In the genomic region with DNA sequence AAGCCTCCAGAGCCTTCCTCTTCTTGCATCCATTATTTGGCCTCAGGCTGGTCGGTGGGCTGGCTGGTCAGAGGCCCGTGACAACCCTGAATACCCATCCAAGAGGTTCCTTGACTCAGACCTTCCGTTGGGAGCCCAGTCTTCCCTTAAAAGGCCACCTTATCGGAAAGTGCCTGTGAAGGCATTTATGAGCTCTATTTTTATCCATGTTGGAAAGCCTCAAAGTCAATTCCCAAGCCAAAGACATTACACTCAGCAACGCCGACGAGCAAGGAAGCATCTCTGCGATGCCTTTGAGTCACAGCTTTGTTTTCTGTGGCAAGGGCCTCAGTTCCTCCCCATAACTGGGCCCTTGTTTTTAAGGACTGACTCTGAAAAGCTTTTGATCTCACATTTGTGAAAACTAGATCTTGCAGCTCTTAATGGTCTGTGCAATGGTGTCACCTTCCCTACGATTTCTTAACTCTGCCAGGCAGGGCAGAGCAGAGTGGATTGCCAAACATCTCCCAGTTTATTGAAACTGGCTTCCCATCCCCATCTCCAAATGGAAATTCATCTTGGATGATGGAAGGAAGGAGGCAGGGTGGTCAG, we compare ENCODE assay signal across 13 cellular contexts. TPM values are rescaled to one million over a fixed set of nuclear protein-coding genes. Genes with fewer than 3 reads are reported as not detected.
DNase-seq lines count a peak whose midpoint lies in the region; ATAC-seq and TF ChIP-seq lines count a peak whose summit lies in the region.
"Had no signal": no experiment of that assay in that cellular context is flagged by ENCODE, and none has a peak within 500 bp of the region (broad histone marks: within the 10 kb centered on the region; RNA-seq: fewer than 3 reads in every experiment).

No MANE protein-coding gene starts in this region.

- intact Hi-C loops in Right ventricle myocardium superior (cut with DNase I) (no loop called here), aorta (cut with DNase I) (loop anchor here (5.0 to 10.0 kb wide), 2 partner anchors 49 to 304 kb away; a partner anchor contains a TSS)

- ATAC-seq in Right ventricle myocardium superior (ENCODE audit: poor library complexity) (peak; percentile 82), aorta (ENCODE audit: low FRiP score) (peak; percentile 84)
- ATAC-seq: A549, pancreas had no signal

- H3K4me3 Mint-ChIP-seq in activated naive CD4-positive, alpha-beta T cell treated with anti-CD3 and anti-CD28 coated beads, Interleukin-2, amount 50 U/mL, for 24 hours, result peak overlapping the region; percentile 26
- no peak overlapping the region for H3K4me3 Mint-ChIP-seq in activated naive CD4-positive, alpha-beta T cell treated with anti-CD3 and anti-CD28 coated beads, Interleukin-2, amount 10 ng/mL, durations not matched to agents 7 days and 5 days
- H3K4me3 Mint-ChIP-seq in neural crest cell, result peak overlapping the region; percentile 31
- H3K4me3 Mint-ChIP-seq in T-helper 2 cell treated with Interferon-gamma antibody and Interleukin-4, amounts not matched to agents 5 μg/mL and 100 μg/mL, for 36 hours, result no peak overlapping the region

- H3K4me1 Mint-ChIP-seq in activated naive CD4-positive, alpha-beta T cell treated with anti-CD3 and anti-CD28 coated beads, Interleukin-2, amount 50 U/mL, for 24 hours, result peaks cover 64% of the 10 kb centered on the region
- H3K4me1 Mint-ChIP-seq in activated naive CD4-positive, alpha-beta T cell treated with anti-CD3 and anti-CD28 coated beads, Interleukin-2, amount 10 ng/mL, durations not matched to agents 7 days and 5 days, result peaks cover 53% of the 10 kb centered on the region
- H3K4me1 Mint-ChIP-seq in neural crest cell, result peaks cover 13% of the 10 kb centered on the region
- H3K4me1 Mint-ChIP-seq in T-helper 2 cell treated with Interferon-gamma antibody and Interleukin-4, amounts not matched to agents 5 μg/mL and 100 μg/mL, for 36 hours (ENCODE audit: low read depth), result peaks cover 32% of the 10 kb centered on the region

- no peak for TF ChIP-seq CTCF in neural crest cell (conservative IDR thresholded peaks at IDR 0.05)

- H3K9me3 Mint-ChIP-seq in activated naive CD4-positive, alpha-beta T cell treated with anti-CD3 and anti-CD28 coated beads, Interleukin-2, amount 50 U/mL, for 24 hours, result no peaks in the 10 kb centered on the region
- no peaks in the 10 kb centered on the region for H3K9me3 Mint-ChIP-seq in activated naive CD4-positive, alpha-beta T cell treated with anti-CD3 and anti-CD28 coated beads, Interleukin-2, amount 10 ng/mL, durations not matched to agents 7 days and 5 days
- H3K9me3 Mint-ChIP-seq in neural crest cell, result no peaks in the 10 kb centered on the region
- peaks cover 5% of the 10 kb centered on the region for H3K9me3 Mint-ChIP-seq in T-helper 2 cell treated with Interferon-gamma antibody and Interleukin-4, amounts not matched to agents 5 μg/mL and 100 μg/mL, for 36 hours

- DNase-seq in activated naive CD4-positive, alpha-beta T cell treated with anti-CD3 and anti-CD28 coated beads, Interleukin-2, amount 10 ng/mL, durations not matched to agents 7 days and 5 days, result no peak
- no peak for DNase-seq in Right ventricle myocardium superior
- no peak for DNase-seq in neural crest cell (ENCODE audit: low read depth, low spot score)
- DNase-seq in aorta, result peak; percentile 86
- DNase-seq in HPDE6-E6E7 (ENCODE audit: extremely low spot score), result no peak
- DNase-seq in DMS53 (lab: John Stamatoyannopoulos, UW), result no peak
- no peak for DNase-seq in T-helper 2 cell treated with Interferon-gamma antibody and Interleukin-4, amounts not matched to agents 5 μg/mL and 100 μg/mL, for 36 hours (ENCODE audit: low spot score)
- DNase-seq: activated CD4-positive, alpha-beta T cell treated with anti-CD3 and anti-CD28 coated beads, Interleukin-2, amount 50 U/mL, for 48 hours; GF-D8; pancreas; SHP77 had no signal

- H3K27ac Mint-ChIP-seq in activated naive CD4-positive, alpha-beta T cell treated with anti-CD3 and anti-CD28 coated beads, Interleukin-2, amount 50 U/mL, for 24 hours, result peak overlapping the region; percentile 38
- H3K27ac Mint-ChIP-seq in activated naive CD4-positive, alpha-beta T cell treated with anti-CD3 and anti-CD28 coated beads, Interleukin-2, amount 10 ng/mL, durations not matched to agents 7 days and 5 days, result no peak overlapping the region
- H3K27ac Mint-ChIP-seq in neural crest cell (ENCODE audit: unreplicated experiment), result no peak overlapping the region
- no peak overlapping the region for H3K27ac Mint-ChIP-seq in T-helper 2 cell treated with Interferon-gamma antibody and Interleukin-4, amounts not matched to agents 5 μg/mL and 100 μg/mL, for 36 hours

- H3K9me3 ChIP-seq in aorta (ENCODE audit: control insufficient read depth, low read length), result no peaks in the 10 kb centered on the region
- H3K9me3 ChIP-seq: A549, pancreas had no signal

- no peaks in the 10 kb centered on the region for H3K27me3 ChIP-seq in aorta (ENCODE audit: control insufficient read depth in 1 of 2, insufficient read depth in 2 of 2, low read length in 1 of 2)
- H3K27me3 ChIP-seq: pancreas had no signal

- H3K36me3 ChIP-seq in aorta (ENCODE audit: control insufficient read depth in 1 of 2, insufficient read depth in 2 of 2, low read length in 1 of 2), result no peaks in the 10 kb centered on the region
- H3K36me3 ChIP-seq: pancreas had no signal

- 2 to 5% methylated on average over 9 of the region's 9 CpGs for WGBS in aorta, 2 donors

- no peak overlapping the region for H3K4me3 ChIP-seq in aorta (ENCODE audit: low read length in 2 of 2)
- H3K4me3 ChIP-seq: A549, pancreas had no signal

- H3K36me3 Mint-ChIP-seq in activated naive CD4-positive, alpha-beta T cell treated with anti-CD3 and anti-CD28 coated beads, Interleukin-2, amount 50 U/mL, for 24 hours, result no peaks in the 10 kb centered on the region
- H3K36me3 Mint-ChIP-seq in activated naive CD4-positive, alpha-beta T cell treated with anti-CD3 and anti-CD28 coated beads, Interleukin-2, amount 10 ng/mL, durations not matched to agents 7 days and 5 days, result peaks cover 10% of the 10 kb centered on the region
- no peaks in the 10 kb centered on the region for H3K36me3 Mint-ChIP-seq in neural crest cell (ENCODE audit: low read depth)
- peaks cover 3% of the 10 kb centered on the region for H3K36me3 Mint-ChIP-seq in T-helper 2 cell treated with Interferon-gamma antibody and Interleukin-4, amounts not matched to agents 5 μg/mL and 100 μg/mL, for 36 hours (ENCODE audit: low read depth)

- CTCF ChIA-PET in activated naive CD4-positive, alpha-beta T cell treated with anti-CD3 and anti-CD28 coated beads, Interleukin-2, amount 10 ng/mL, durations not matched to agents 7 days and 5 days (lab: Charles Lee), result interaction anchor here (0.5 to 1.4 kb wide), 6 partner anchors 115 to 745 kb away, joined by 3 to 9 read pairs (median 3); a partner anchor contains a TSS

- H3K4me1 ChIP-seq in aorta (ENCODE audit: control insufficient read depth in 1 of 2, insufficient read depth in 2 of 2, low read length in 2 of 2), result peaks cover 0 to 3% of the 10 kb centered on the region in 2 donors
- H3K4me1 ChIP-seq: pancreas had no signal

- no peaks in the 10 kb centered on the region for H3K27me3 Mint-ChIP-seq in activated naive CD4-positive, alpha-beta T cell treated with anti-CD3 and anti-CD28 coated beads, Interleukin-2, amount 50 U/mL, for 24 hours
- H3K27me3 Mint-ChIP-seq in activated naive CD4-positive, alpha-beta T cell treated with anti-CD3 and anti-CD28 coated beads, Interleukin-2, amount 10 ng/mL, durations not matched to agents 7 days and 5 days, result peaks cover 5% of the 10 kb centered on the region
- peaks cover 15% of the 10 kb centered on the region for H3K27me3 Mint-ChIP-seq in neural crest cell (ENCODE audit: low read depth)
- no peaks in the 10 kb centered on the region for H3K27me3 Mint-ChIP-seq in T-helper 2 cell treated with Interferon-gamma antibody and Interleukin-4, amounts not matched to agents 5 μg/mL and 100 μg/mL, for 36 hours (ENCODE audit: low read depth)

- peak overlapping the region; percentile 86 to 97 for H3K27ac ChIP-seq in aorta (ENCODE audit: low read depth in 1 of 2, low read length in 2 of 2)
- H3K27ac ChIP-seq: A549, pancreas had no signal

RNA-seq across cellular contexts. Expression of a gene that starts 13.3 kb away (rescaled TPM):
- 64.0 TPM for total RNA-seq in Right ventricle myocardium superior
- total RNA-seq in neural crest cell, result 51.9 and 60.3 TPM in 2 replicates
- 100 to 1,000 TPM; 117 to 289 TPM for total RNA-seq in aorta
- 10 to 100 TPM; 54.5 to 56.5 TPM for polyA plus RNA-seq in aorta

RNA-seq across cellular contexts. Expression of a gene that starts 16.6 kb away (rescaled TPM):
- total RNA-seq in Right ventricle myocardium superior, result 53.3 TPM
- total RNA-seq in neural crest cell, result 78.7 and 89.6 TPM in 2 replicates
- total RNA-seq in aorta, result 10 to 100 TPM; 31.5 to 43.7 TPM
- polyA plus RNA-seq in aorta, result 10 to 100 TPM; 33.2 to 37.5 TPM

Comparison
In these comparisons a context has a peak if more than half of its experiments do, and no peak if none do; other contexts are left out.
1. H3K4me3 Mint-ChIP-seq: peak in activated naive CD4-positive, alpha-beta T cell treated with anti-CD3 and anti-CD28 coated beads, Interleukin-2, amount 50 U/mL, for 24 hours (single experiment) and neural crest cell (single experiment); none in activated naive CD4-positive, alpha-beta T cell treated with anti-CD3 and anti-CD28 coated beads, Interleukin-2, amount 10 ng/mL, durations not matched to agents 7 days and 5 days (single experiment) and T-helper 2 cell treated with Interferon-gamma antibody and Interleukin-4, amounts not matched to agents 5 μg/mL and 100 μg/mL, for 36 hours (single experiment).
2. DNase-seq: peak in aorta (2 of 2); none in activated naive CD4-positive, alpha-beta T cell treated with anti-CD3 and anti-CD28 coated beads, Interleukin-2, amount 10 ng/mL, durations not matched to agents 7 days and 5 days (single experiment), Right ventricle myocardium superior (single experiment), neural crest cell (single experiment), HPDE6-E6E7 (single experiment), DMS53 (single experiment) and T-helper 2 cell treated with Interferon-gamma antibody and Interleukin-4, amounts not matched to agents 5 μg/mL and 100 μg/mL, for 36 hours (single experiment).